21 cellular contexts compared by ENCODE assay signal in genomic region chr20:58210398-58210747, GRCh38. TPM values are rescaled to one million over a fixed set of nuclear protein-coding genes. Genes with fewer than 3 reads are reported as not detected.
"Had no signal": no experiment of that assay in that cellular context is flagged by ENCODE, and none has a peak within 500 bp of the region (broad histone marks: within the 10 kb centered on the region; RNA-seq: fewer than 3 reads in every experiment).

No MANE protein-coding gene starts in this region.

- H3K9me3 Mint-ChIP-seq: activated CD4-positive, alpha-beta T cell treated with anti-CD3 and anti-CD28 coated beads, Interleukin-2, amount 10 ng/mL, durations not matched to agents 24 days and 14 days; activated CD8-positive, alpha-beta T cell treated with anti-CD3 and anti-CD28 coated beads for 36 hours; activated naive CD4-positive, alpha-beta T cell treated with anti-CD3 and anti-CD28 coated beads, Interleukin-2, amount 50 U/mL, for 24 hours; activated naive CD8-positive, alpha-beta T cell treated with anti-CD3 and anti-CD28 coated beads, Interleukin-2, amount 10 ng/mL, durations not matched to agents 7 days and 5 days; activated T-cell treated with anti-CD3 and anti-CD28 coated beads, Interleukin-2, amount 50 U/mL, for 72 hours; activated T-helper 2 cell treated with anti-CD3 and anti-CD28 coated beads, Interferon-gamma antibody, Interleukin-2, Interleukin-4, amounts not matched to agents 10 μg/mL and 5 μg/mL and 100 μg/mL, durations not matched to agents 14 hours and 24 hours and 36 hours had no signal

- H3K4me3 Mint-ChIP-seq: activated CD4-positive, alpha-beta T cell treated with anti-CD3 and anti-CD28 coated beads, Interleukin-2, amount 10 ng/mL, durations not matched to agents 24 days and 14 days; activated CD8-positive, alpha-beta T cell treated with anti-CD3 and anti-CD28 coated beads for 36 hours; activated naive CD4-positive, alpha-beta T cell treated with anti-CD3 and anti-CD28 coated beads, Interleukin-2, amount 50 U/mL, for 24 hours; activated naive CD8-positive, alpha-beta T cell treated with anti-CD3 and anti-CD28 coated beads, Interleukin-2, amount 10 ng/mL, durations not matched to agents 7 days and 5 days; activated T-cell treated with anti-CD3 and anti-CD28 coated beads, Interleukin-2, amount 50 U/mL, for 72 hours had no signal

- H3K9me3 ChIP-seq: body of pancreas, breast epithelium had no signal

- H3K27ac ChIP-seq: body of pancreas, breast epithelium, WERI-Rb-1 had no signal

- H3K36me3 Mint-ChIP-seq: activated naive CD4-positive, alpha-beta T cell treated with anti-CD3 and anti-CD28 coated beads, Interleukin-2, amount 50 U/mL, for 24 hours; activated naive CD8-positive, alpha-beta T cell treated with anti-CD3 and anti-CD28 coated beads, Interleukin-2, amount 10 ng/mL, durations not matched to agents 7 days and 5 days had no signal

- H3K4me1 ChIP-seq: breast epithelium had no signal

- H3K36me3 ChIP-seq: breast epithelium, WERI-Rb-1 had no signal

- H3K4me1 Mint-ChIP-seq: activated naive CD4-positive, alpha-beta T cell treated with anti-CD3 and anti-CD28 coated beads, Interleukin-2, amount 50 U/mL, for 24 hours; activated naive CD8-positive, alpha-beta T cell treated with anti-CD3 and anti-CD28 coated beads, Interleukin-2, amount 10 ng/mL, durations not matched to agents 7 days and 5 days had no signal

- H3K27ac Mint-ChIP-seq: activated naive CD8-positive, alpha-beta T cell treated with anti-CD3 and anti-CD28 coated beads, Interleukin-2, amount 10 ng/mL, durations not matched to agents 7 days and 5 days; activated T-cell treated with anti-CD3 and anti-CD28 coated beads, Interleukin-2, amount 50 U/mL, for 72 hours; activated T-helper 2 cell treated with anti-CD3 and anti-CD28 coated beads, Interferon-gamma antibody, Interleukin-2, Interleukin-4, amounts not matched to agents 10 μg/mL and 5 μg/mL and 100 μg/mL, durations not matched to agents 14 hours and 24 hours and 36 hours had no signal

- H3K4me3 ChIP-seq: body of pancreas, breast epithelium had no signal

- H3K27me3 ChIP-seq: body of pancreas had no signal

- DNase-seq: NCI-H1436 treated with DMSO at 0.1 percent for 48 hours, NCI-H1694 treated with DMSO at 0.1 percent for 48 hours, NCI-H524 treated with DMSO at 0.1 percent for 48 hours had no signal

RNA-seq across cellular contexts. Expression of gene ANKRD60, which starts 18.1 kb away (rescaled TPM):
- total RNA-seq: activated CD4-positive, alpha-beta T cell treated with anti-CD3 and anti-CD28 coated beads, Interleukin-2, amount 10 ng/mL, durations not matched to agents 24 days and 14 days; activated CD8-positive, alpha-beta memory T cell treated with anti-CD3 and anti-CD28 coated beads for 36 hours; activated CD8-positive, alpha-beta T cell treated with anti-CD3 and anti-CD28 coated beads for 36 hours; activated naive CD8-positive, alpha-beta T cell treated with anti-CD3 and anti-CD28 coated beads, Interleukin-2, amount 10 ng/mL, durations not matched to agents 7 days and 5 days; activated T-cell treated with anti-CD3 and anti-CD28 coated beads, Interleukin-2, amount 50 U/mL, for 72 hours; activated T-helper 2 cell treated with anti-CD3 and anti-CD28 coated beads, Interferon-gamma antibody, Interleukin-2, Interleukin-4, amounts not matched to agents 10 μg/mL and 5 μg/mL and 100 μg/mL, durations not matched to agents 14 hours and 24 hours and 36 hours; astrocyte; body of pancreas; breast epithelium; cardiac septum; LHCN-M2; NCI-H460; OCI-LY7; Right ventricle myocardium superior; T-helper 2 cell treated with Interferon-gamma antibody and Interleukin-4, amounts not matched to agents 100 ng/mL and 5 ng/mL, for 36 hours had no signal
- polyA plus RNA-seq: adipose tissue had no signal
